In the genomic region with DNA sequence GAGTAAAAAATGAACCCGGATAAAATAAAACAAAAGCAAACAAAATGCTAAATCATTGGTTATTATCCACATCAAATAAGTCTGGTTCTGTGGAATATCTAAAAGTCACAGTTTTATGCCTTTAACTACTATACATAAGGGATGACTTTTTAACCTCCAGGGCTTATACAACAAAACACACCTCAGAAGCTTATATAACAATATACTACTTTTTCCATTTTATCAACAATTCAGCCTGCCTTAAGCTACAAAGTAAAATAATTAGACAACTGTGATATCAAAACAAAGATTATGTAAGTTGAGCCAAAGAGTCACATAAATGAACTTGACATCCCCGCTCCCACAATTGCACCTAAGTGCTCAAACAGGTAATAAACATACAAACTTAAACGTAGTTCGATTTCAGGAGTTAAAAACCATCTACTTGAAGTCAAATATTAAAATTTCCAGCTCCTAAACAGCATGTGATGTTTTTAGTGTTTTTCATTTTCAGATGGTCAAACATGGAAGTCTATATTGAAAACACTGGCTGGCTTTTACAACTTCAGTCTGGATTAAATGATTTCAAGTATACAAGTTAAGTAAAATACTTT, we compare ENCODE assay signal across 23 cellular contexts. TPM values are rescaled to one million over a fixed set of nuclear protein-coding genes. Genes with fewer than 3 reads are reported as not detected.
A peak's percentile ranks its signal among the peaks of the same experiment; 100 is the strongest.
DNase-seq lines count a peak whose midpoint lies in the region; TF ChIP-seq lines count a peak whose summit lies in the region.
"Had no signal": no experiment of that assay in that cellular context is flagged by ENCODE, and none has a peak within 500 bp of the region (broad histone marks: within the 10 kb centered on the region; RNA-seq: fewer than 3 reads in every experiment).

No MANE protein-coding gene starts in this region.

- H3K4me3 ChIP-seq in AG10803 (ENCODE audit: low read length) = no peak overlapping the region
- H3K4me3 ChIP-seq in adipocyte (ENCODE audit: low read length) = no peak overlapping the region
- H3K4me3 ChIP-seq in fibroblast of lung (replicated peaks in 1 of 4; ENCODE audit: control extremely low read depth in 1 of 4, insufficient read depth in 1 of 4, low read depth in 3 of 4, low read length in 4 of 4) = no peak overlapping the region
- no peak overlapping the region for H3K4me3 ChIP-seq in SK-N-SH (ENCODE audit: low read depth in 2 of 2, low read length in 1 of 2)
- H3K4me3 ChIP-seq: BLaER1, GM12878, K562, MG63, Peyer's patch, SJCRH30 had no signal

- no peaks in the 10 kb centered on the region for H3K9me2 ChIP-seq in SK-N-SH

- peaks cover 98% of the 10 kb centered on the region for H3F3A ChIP-seq in SK-N-SH (replicated peaks; ENCODE audit: insufficient read depth)

- H3K27ac ChIP-seq in fibroblast of lung (ENCODE audit: insufficient read depth, low read length) (no peak overlapping the region), SK-N-SH (ENCODE audit: low read depth in 2 of 2, low read length in 1 of 2) (peak overlapping the region in 1 of 2 experiments; percentile 57; a peak in 2 of 4 replicates)
- H3K27ac ChIP-seq: BLaER1, Peyer's patch, SJCRH30 had no signal

- no peak overlapping the region for H3K9ac ChIP-seq in adipocyte (ENCODE audit: low read length)
- no peak overlapping the region for H3K9ac ChIP-seq in fibroblast of lung (ENCODE audit: insufficient read depth, low read length)
- H3K9ac ChIP-seq in SK-N-SH = no peak overlapping the region
- H3K9ac ChIP-seq: BLaER1 had no signal

- peaks cover 100% of the 10 kb centered on the region for H3K36me3 ChIP-seq in adipocyte (ENCODE audit: control insufficient read depth, insufficient read depth, low read length, severe bottlenecking)
- peaks cover 34% of the 10 kb centered on the region for H3K36me3 ChIP-seq in fibroblast of lung (ENCODE audit: control insufficient read depth, insufficient read depth, low read length)
- peaks cover 84 to 98% of the 10 kb centered on the region in 2 experiments for H3K36me3 ChIP-seq in SK-N-SH (replicated peaks in 1 of 2; ENCODE audit: control insufficient read depth in 1 of 2, insufficient read depth in 2 of 2, low read length in 1 of 2)

- CTCF ChIA-PET in SK-N-SH (lab: Yijun Ruan, JAX) = no interaction called here

- POLR2A ChIA-PET in SK-N-SH (lab: Yijun Ruan, JAX) = no interaction called here

- TF ChIP-seq EP300 in SK-N-SH (IDR thresholded peaks at IDR 0.05; ENCODE audit: borderline replicate concordance in 1 of 2, low read depth in 1 of 2, low read length in 1 of 2) = no peak

- H3K4me2 ChIP-seq in fibroblast of lung (ENCODE audit: extremely low read depth, insufficient read depth, low read length) = no peak overlapping the region
- H3K4me2 ChIP-seq in SK-N-SH = no peak overlapping the region
- H3K4me2 ChIP-seq: BLaER1 had no signal

- peaks cover 2% of the 10 kb centered on the region for H3K79me2 ChIP-seq in fibroblast of lung (ENCODE audit: control insufficient read depth, insufficient read depth, low read length)
- peaks cover 24% of the 10 kb centered on the region for H3K79me2 ChIP-seq in SK-N-SH (ENCODE audit: insufficient read depth)

- TF ChIP-seq CTCF in AG10803 (conservative IDR thresholded peaks at IDR 0.05; ENCODE audit: low read length) (no peak), fibroblast of lung (conservative IDR thresholded peaks at IDR 0.05 in 1 of 2, IDR thresholded peaks at IDR 0.05 in 1 of 2; ENCODE audit: low read depth in 1 of 2, low read length in 2 of 2) (no peak), SK-N-SH (IDR thresholded peaks at IDR 0.05) (no peak)

- H3K9me3 ChIP-seq in adipocyte (ENCODE audit: control insufficient read depth, low read length) (no peaks in the 10 kb centered on the region), fibroblast of lung (ENCODE audit: control insufficient read depth, insufficient read depth, low read depth, low read length) (no peaks in the 10 kb centered on the region), SK-N-SH (no peaks in the 10 kb centered on the region)
- H3K9me3 ChIP-seq: BLaER1, Caco-2, MG63, Peyer's patch, SJCRH30 had no signal

- DNase-seq in AG10803 (ENCODE audit: low read depth) = peak; percentile 6
- DNase-seq in adipocyte (ENCODE audit: low read depth) = peak; percentile 2
- DNase-seq in fibroblast of lung (ENCODE audit: low read depth in 2 of 2) = peak; percentile 6 to 17
- DNase-seq in renal cortical epithelial cell (ENCODE audit: low read depth) = peak; percentile 2
- no peak for DNase-seq in T1000 (lab: John Stamatoyannopoulos, UW)
- DNase-seq in stimulated activated CD8-positive, alpha-beta memory T cell treated with anti-CD3 and anti-CD28 coated beads, Interleukin-4, amount 100 ng/mL, for 48 hours = no peak
- no peak for DNase-seq in SK-N-SH
- DNase-seq: Caco-2; CD4-positive, alpha-beta T cell; DMS 273 treated with DMSO at 0.1 percent for 48 hours; DMS79 treated with DMSO at 0.1 percent for 48 hours; GOT3; MG63; NCI-H1417; NCI-H1694 treated with DMSO at 0.1 percent for 48 hours; NCI-H2081 treated with DMSO at 0.1 percent for 48 hours; NCI-H2171 treated with DMSO at 0.1 percent for 48 hours; NCI-H524 treated with DMSO at 0.1 percent for 48 hours; Peyer's patch; SJCRH30 had no signal

- no peaks in the 10 kb centered on the region for H4K20me1 ChIP-seq in fibroblast of lung (ENCODE audit: control insufficient read depth, extremely low read depth, insufficient read depth, low read length)
- peaks cover 87% of the 10 kb centered on the region for H4K20me1 ChIP-seq in SK-N-SH (ENCODE audit: insufficient read depth)
- H4K20me1 ChIP-seq: BLaER1 had no signal

- 99% methylated on average over 4 of the region's 4 CpGs for WGBS in SK-N-SH (ENCODE audit: low lambda C conversion rate)

- H3K4me1 ChIP-seq in adipocyte (ENCODE audit: control insufficient read depth, insufficient read depth, low read length) (peaks cover 9% of the 10 kb centered on the region), fibroblast of lung (ENCODE audit: control insufficient read depth, extremely low read depth, insufficient read depth, low read length) (peaks cover 5% of the 10 kb centered on the region), SK-N-SH (ENCODE audit: control insufficient read depth in 1 of 2, insufficient read depth in 2 of 2, low read depth in 1 of 2, low read length in 1 of 2) (peaks cover 0 to 3% of the 10 kb centered on the region in 2 experiments; a peak in 3 of 4 replicates)
- H3K4me1 ChIP-seq: BLaER1, Caco-2, Peyer's patch, SJCRH30 had no signal

- H2AFZ ChIP-seq in fibroblast of lung (ENCODE audit: low read length) (no peak overlapping the region), SK-N-SH (ENCODE audit: low read depth) (no peak overlapping the region)

- TF ChIP-seq RAD21 in SK-N-SH (IDR thresholded peaks at IDR 0.05; ENCODE audit: low read length) = no peak

- H3K27me3 ChIP-seq in adipocyte (replicated peaks; ENCODE audit: control insufficient read depth, insufficient read depth, low read length) (no peaks in the 10 kb centered on the region), fibroblast of lung (ENCODE audit: control insufficient read depth, insufficient read depth, low read length) (no peaks in the 10 kb centered on the region), SK-N-SH (ENCODE audit: insufficient read depth) (no peaks in the 10 kb centered on the region)
- H3K27me3 ChIP-seq: BLaER1, MG63, Peyer's patch, SJCRH30 had no signal

TF ChIP-seq in SK-N-SH, 30 proteins besides CTCF, POLR2A, EP300 and RAD21 (continues in another document):
- no peak for TF ChIP-seq EZH2phosphoT487 (IDR thresholded peaks at IDR 0.05; ENCODE audit: borderline replicate concordance, low read depth)
- TF ChIP-seq RXRA (IDR thresholded peaks at IDR 0.05; ENCODE audit: borderline replicate concordance, low read depth) = no peak
- no peak for TF ChIP-seq CHD2 (IDR thresholded peaks at IDR 0.05; ENCODE audit: low read length, partially characterized antibody)
- TF ChIP-seq FOSL2 (IDR thresholded peaks at IDR 0.05; ENCODE audit: borderline replicate concordance, low read depth) = no peak
- TF ChIP-seq, protein P1, sequence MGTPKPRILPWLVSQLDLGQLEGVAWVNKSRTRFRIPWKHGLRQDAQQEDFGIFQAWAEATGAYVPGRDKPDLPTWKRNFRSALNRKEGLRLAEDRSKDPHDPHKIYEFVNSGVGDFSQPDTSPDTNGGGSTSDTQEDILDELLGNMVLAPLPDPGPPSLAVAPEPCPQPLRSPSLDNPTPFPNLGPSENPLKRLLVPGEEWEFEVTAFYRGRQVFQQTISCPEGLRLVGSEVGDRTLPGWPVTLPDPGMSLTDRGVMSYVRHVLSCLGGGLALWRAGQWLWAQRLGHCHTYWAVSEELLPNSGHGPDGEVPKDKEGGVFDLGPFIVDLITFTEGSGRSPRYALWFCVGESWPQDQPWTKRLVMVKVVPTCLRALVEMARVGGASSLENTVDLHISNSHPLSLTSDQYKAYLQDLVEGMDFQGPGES (IDR thresholded peaks at IDR 0.05; ENCODE audit: low read depth, low read length) = no peak
- TF ChIP-seq, protein P2, sequence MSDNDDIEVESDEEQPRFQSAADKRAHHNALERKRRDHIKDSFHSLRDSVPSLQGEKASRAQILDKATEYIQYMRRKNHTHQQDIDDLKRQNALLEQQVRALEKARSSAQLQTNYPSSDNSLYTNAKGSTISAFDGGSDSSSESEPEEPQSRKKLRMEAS (IDR thresholded peaks at IDR 0.05; ENCODE audit: low read depth) = no peak
- no peak for TF ChIP-seq SIN3A (IDR thresholded peaks at IDR 0.05; ENCODE audit: borderline replicate concordance, low read depth, low read length)
- no peak for TF ChIP-seq JUND (IDR thresholded peaks at IDR 0.05)
- no peak for TF ChIP-seq NFIC (IDR thresholded peaks at IDR 0.05; ENCODE audit: borderline replicate concordance)
- TF ChIP-seq, protein P3, sequence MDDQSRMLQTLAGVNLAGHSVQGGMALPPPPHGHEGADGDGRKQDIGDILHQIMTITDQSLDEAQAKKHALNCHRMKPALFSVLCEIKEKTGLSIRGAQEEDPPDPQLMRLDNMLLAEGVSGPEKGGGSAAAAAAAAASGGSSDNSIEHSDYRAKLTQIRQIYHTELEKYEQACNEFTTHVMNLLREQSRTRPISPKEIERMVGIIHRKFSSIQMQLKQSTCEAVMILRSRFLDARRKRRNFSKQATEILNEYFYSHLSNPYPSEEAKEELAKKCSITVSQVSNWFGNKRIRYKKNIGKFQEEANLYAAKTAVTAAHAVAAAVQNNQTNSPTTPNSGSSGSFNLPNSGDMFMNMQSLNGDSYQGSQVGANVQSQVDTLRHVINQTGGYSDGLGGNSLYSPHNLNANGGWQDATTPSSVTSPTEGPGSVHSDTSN (IDR thresholded peaks at IDR 0.05) = no peak
- TF ChIP-seq SMC3 (IDR thresholded peaks at IDR 0.05; ENCODE audit: low read depth, low read length) = no peak

RNA-seq across cellular contexts. Expression of a gene that starts 54.7 kb away (rescaled TPM):
- total RNA-seq in fibroblast of lung = 35.4 and 40.3 TPM in 2 replicates
- polyA plus RNA-seq in fibroblast of lung = 92.7 and 119 TPM in 2 replicates
- polyA plus RNA-seq in fibroblast of lung (2012) = 131 and 194 TPM in 2 replicates
- 62.0 and 116 TPM in 2 replicates for polyA minus RNA-seq in fibroblast of lung (ENCODE audit: low replicate concordance)
- 32.0 and 90.1 TPM in 2 replicates for total RNA-seq in renal cortical epithelial cell
- polyA plus RNA-seq in SK-N-SH (2012; rRNA removed) = 108 and 128 TPM in 2 replicates
- 122 and 133 TPM in 2 replicates for polyA plus RNA-seq in SK-N-SH (2012; cell fraction: cytosol; rRNA removed)
- 126 and 149 TPM in 2 replicates for polyA plus RNA-seq in SK-N-SH (2012; cell fraction: nucleus; rRNA removed)

Comparison
In these comparisons a context has a peak if more than half of its experiments do, and no peak if none do; other contexts are left out.
1. DNase-seq: peak in AG10803 (single experiment), adipocyte (single experiment), fibroblast of lung (2 of 2) and renal cortical epithelial cell (single experiment); none in T1000 (single experiment), stimulated activated CD8-positive, alpha-beta memory T cell treated with anti-CD3 and anti-CD28 coated beads, Interleukin-4, amount 100 ng/mL, for 48 hours (single experiment) and SK-N-SH (single experiment).